Comparison of ENCODE assay signal across 31 cellular contexts in the genomic region with DNA sequence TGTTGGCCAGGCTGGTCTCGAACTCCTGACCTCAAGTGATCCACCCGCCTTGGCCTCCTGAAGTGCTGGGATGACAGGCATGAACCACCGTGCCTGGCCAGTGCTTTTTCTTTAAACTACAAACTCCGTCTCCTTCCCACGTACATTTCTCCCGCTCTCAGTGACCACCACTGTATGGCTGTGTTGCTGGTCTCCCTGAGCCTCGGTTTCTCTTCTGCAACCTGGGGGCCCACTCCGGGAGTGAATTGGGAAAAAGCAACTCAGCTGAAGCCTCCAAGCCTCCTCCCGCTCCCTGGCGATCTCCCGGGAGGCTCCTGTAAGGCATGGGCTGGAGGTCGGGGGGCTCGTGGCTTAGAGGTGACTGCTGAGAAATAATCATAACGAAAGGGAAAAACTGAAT.
"Had no signal": no experiment of that assay in that cellular context is flagged by ENCODE, and none has a peak within 500 bp of the region (broad histone marks: within the 10 kb centered on the region; RNA-seq: fewer than 3 reads in every experiment).

No MANE protein-coding gene starts in this region.

- H3K27ac Mint-ChIP-seq: activated CD4-positive, alpha-beta memory T cell treated with anti-CD3 and anti-CD28 coated beads for 36 hours; activated CD4-positive, alpha-beta T cell treated with anti-CD3 and anti-CD28 coated beads, Interleukin-2, amount 10 ng/mL, durations not matched to agents 7 days and 5 days; activated naive CD4-positive, alpha-beta T cell treated with anti-CD3 and anti-CD28 coated beads, Interleukin-2, amount 50 U/mL, for 24 hours; activated T-cell treated with anti-CD3 and anti-CD28 coated beads, Interleukin-2, amount 50 U/mL, for 24 hours; activated T-helper 1 cell treated with anti-CD3 and anti-CD28 coated beads, Interleukin-12 subunit alpha, Interleukin-12 subunit beta, Interleukin-2, Interleukin-4 antibody, amounts not matched to agents 30 ng/mL and 10 ng/mL and 1 ng/mL, durations not matched to agents 14 hours and 24 hours and 36 hours had no signal

- H3K4me1 Mint-ChIP-seq: activated CD4-positive, alpha-beta T cell treated with anti-CD3 and anti-CD28 coated beads, Interleukin-2, amount 10 ng/mL, durations not matched to agents 7 days and 5 days; activated naive CD4-positive, alpha-beta T cell treated with anti-CD3 and anti-CD28 coated beads, Interleukin-2, amount 50 U/mL, for 24 hours had no signal

- H3K36me3 ChIP-seq: ascending aorta, SJCRH30 had no signal

- H3K4me3 ChIP-seq: ascending aorta, body of pancreas, SJCRH30 had no signal

- H3K4me1 ChIP-seq: body of pancreas had no signal

- DNase-seq: activated CD4-positive, alpha-beta memory T cell treated with anti-CD3 and anti-CD28 coated beads for 36 hours; activated CD4-positive, alpha-beta T cell treated with anti-CD3 and anti-CD28 coated beads, Interleukin-2, amount 10 ng/mL, durations not matched to agents 7 days and 5 days; activated CD4-positive, CD25-positive, alpha-beta regulatory T cell; activated effector memory CD4-positive, alpha-beta T cell treated with Interleukin-2 at 50 U/mL for 16 hours; activated naive CD4-positive, alpha-beta T cell; activated T-cell treated with anti-CD3 and anti-CD28 coated beads, Interleukin-2, amount 50 U/mL, for 24 hours; body of pancreas; central memory CD4-positive, alpha-beta T cell; KG1; NCI-H1048; NCI-H1417 treated with DMSO at 0.1 percent for 48 hours; NCI-H1694; NCI-H2029; NCI-H2107; NCI-H2171 treated with DMSO at 0.1 percent for 48 hours; NCI-H226; NCI-H510A; NCI-H69; NK-92 treated with Interleukin-12 subunit alpha and Interleukin-12 subunit beta, amount 100 ng/mL, for 24 hours; OCI-M1; RPMI8226; SJCRH30; SK-N-SH; T-helper 1 cell had no signal

- H3K36me3 Mint-ChIP-seq: activated CD4-positive, alpha-beta memory T cell treated with anti-CD3 and anti-CD28 coated beads for 36 hours; activated naive CD4-positive, alpha-beta T cell treated with anti-CD3 and anti-CD28 coated beads, Interleukin-2, amount 50 U/mL, for 24 hours had no signal

- H3K27me3 Mint-ChIP-seq: activated CD4-positive, alpha-beta memory T cell treated with anti-CD3 and anti-CD28 coated beads for 36 hours; activated naive CD4-positive, alpha-beta T cell treated with anti-CD3 and anti-CD28 coated beads, Interleukin-2, amount 50 U/mL, for 24 hours; activated T-cell treated with anti-CD3 and anti-CD28 coated beads, Interleukin-2, amount 50 U/mL, for 24 hours had no signal

- H3K4me3 Mint-ChIP-seq: activated CD4-positive, alpha-beta memory T cell treated with anti-CD3 and anti-CD28 coated beads for 36 hours; activated CD4-positive, alpha-beta T cell treated with anti-CD3 and anti-CD28 coated beads, Interleukin-2, amount 10 ng/mL, durations not matched to agents 7 days and 5 days; activated naive CD4-positive, alpha-beta T cell treated with anti-CD3 and anti-CD28 coated beads, Interleukin-2, amount 50 U/mL, for 24 hours; activated T-cell treated with anti-CD3 and anti-CD28 coated beads, Interleukin-2, amount 50 U/mL, for 24 hours; activated T-helper 1 cell treated with anti-CD3 and anti-CD28 coated beads, Interleukin-12 subunit alpha, Interleukin-12 subunit beta, Interleukin-2, Interleukin-4 antibody, amounts not matched to agents 30 ng/mL and 10 ng/mL and 1 ng/mL, durations not matched to agents 14 hours and 24 hours and 36 hours had no signal

- H3K9me3 Mint-ChIP-seq: activated CD4-positive, alpha-beta memory T cell treated with anti-CD3 and anti-CD28 coated beads for 36 hours; activated CD4-positive, alpha-beta T cell treated with anti-CD3 and anti-CD28 coated beads, Interleukin-2, amount 10 ng/mL, durations not matched to agents 7 days and 5 days; activated naive CD4-positive, alpha-beta T cell treated with anti-CD3 and anti-CD28 coated beads, Interleukin-2, amount 50 U/mL, for 24 hours; activated T-cell treated with anti-CD3 and anti-CD28 coated beads, Interleukin-2, amount 50 U/mL, for 24 hours; activated T-helper 1 cell treated with anti-CD3 and anti-CD28 coated beads, Interleukin-12 subunit alpha, Interleukin-12 subunit beta, Interleukin-2, Interleukin-4 antibody, amounts not matched to agents 30 ng/mL and 10 ng/mL and 1 ng/mL, durations not matched to agents 14 hours and 24 hours and 36 hours had no signal

- H3K9me3 ChIP-seq: ascending aorta, body of pancreas, SJCRH30, SK-N-SH had no signal

- ATAC-seq: body of pancreas, Panc1, Right ventricle myocardium inferior had no signal

- H3K27ac ChIP-seq: ascending aorta, body of pancreas, SJCRH30, VCaP had no signal

- FAIRE-seq: bronchial epithelial cell had no signal

- H3K27me3 ChIP-seq: ascending aorta, body of pancreas, SJCRH30 had no signal
